In genomic region chr1:179951383-179952144, GRCh38 we compare ENCODE assay signal across 16 cellular contexts. TPM values are rescaled to one million over a fixed set of nuclear protein-coding genes. Genes with fewer than 3 reads are reported as not detected.
DNase-seq lines count a peak whose midpoint lies in the region; ATAC-seq and TF ChIP-seq lines count a peak whose summit lies in the region.
"Had no signal": no experiment of that assay in that cellular context is flagged by ENCODE, and none has a peak within 500 bp of the region (broad histone marks: within the 10 kb centered on the region; RNA-seq: fewer than 3 reads in every experiment).

No MANE protein-coding gene starts in this region.

- peak overlapping the region; percentile 93 for H3K27ac ChIP-seq in CD4-positive, CD25-positive, alpha-beta regulatory T cell (ENCODE audit: insufficient read depth, low read length, poor library complexity, severe bottlenecking)
- H3K27ac ChIP-seq in HEK293 (ENCODE audit: extremely low read depth, low read depth, low read length) (no peak overlapping the region), osteoblast (ENCODE audit: low read depth, low read length) (no peak overlapping the region)
- H3K27ac ChIP-seq: gastroesophageal sphincter, SK-N-MC, WERI-Rb-1 had no signal

- TF ChIP-seq CTCF in HEK293 (tag by site-specific recombination; IDR thresholded peaks at IDR 0.05): no peak
- TF ChIP-seq CTCF in osteoblast (IDR thresholded peaks at IDR 0.05; ENCODE audit: extremely low read depth, low read depth, low read length): no peak

- peaks cover 4% of the 10 kb centered on the region for H3K27me3 Mint-ChIP-seq in CD4-positive, CD25-positive, alpha-beta regulatory T cell
- no peaks in the 10 kb centered on the region for H3K27me3 Mint-ChIP-seq in T-cell
- no peaks in the 10 kb centered on the region for H3K27me3 Mint-ChIP-seq in naive thymus-derived CD8-positive, alpha-beta T cell

- H3K4me1 Mint-ChIP-seq in CD4-positive, CD25-positive, alpha-beta regulatory T cell: peaks cover 25 to 42% (median 32%) of the 10 kb centered on the region in 4 donors
- peaks cover 33 to 43% (median 40%) of the 10 kb centered on the region in 3 donors for H3K4me1 Mint-ChIP-seq in T-cell
- peaks cover 16 to 42% (median 36%) of the 10 kb centered on the region in 4 donors for H3K4me1 Mint-ChIP-seq in naive thymus-derived CD8-positive, alpha-beta T cell

- peaks cover 0 to 2% (median 0%) of the 10 kb centered on the region in 7 donors for H3K9me3 Mint-ChIP-seq in CD4-positive, CD25-positive, alpha-beta regulatory T cell
- no peaks in the 10 kb centered on the region for H3K9me3 Mint-ChIP-seq in T-cell
- no peaks in the 10 kb centered on the region for H3K9me3 Mint-ChIP-seq in naive thymus-derived CD8-positive, alpha-beta T cell

- ATAC-seq in CD4-positive, CD25-positive, alpha-beta regulatory T cell (ENCODE audit: low read depth in 2 of 2): no peak
- ATAC-seq in T-cell (replicated peaks in 1 of 4) (no peak), HG03565 (IDR thresholded peaks at IDR 0.05; ENCODE audit: unreplicated experiment) (no peak)
- ATAC-seq in naive thymus-derived CD8-positive, alpha-beta T cell: no peak
- ATAC-seq: gastroesophageal sphincter had no signal

- H2AFZ ChIP-seq in osteoblast (ENCODE audit: low read length): no peak overlapping the region

- no peak for DNase-seq in CD4-positive, CD25-positive, alpha-beta regulatory T cell
- no peak for DNase-seq in T-cell
- DNase-seq in naive thymus-derived CD8-positive, alpha-beta T cell: no peak
- no peak for DNase-seq in NCI-H128 (lab: John Stamatoyannopoulos, UW; ENCODE audit: unreplicated experiment)
- no peak for DNase-seq in NCI-H2107 (lab: John Stamatoyannopoulos, UW)
- no peak for DNase-seq in osteoblast (ENCODE audit: insufficient read length, low spot score, missing footprints)
- DNase-seq: amniotic stem cell; NCI-H1417; NK-92 treated with Interleukin-12 subunit alpha and Interleukin-12 subunit beta, amount 100 ng/mL, for 24 hours; stimulated activated CD4-positive, alpha-beta T cell treated with anti-CD3 and anti-CD28 coated beads, Interleukin-4, amount 100 ng/mL, for 4 hours; WERI-Rb-1 had no signal

- H3K4me3 Mint-ChIP-seq in CD4-positive, CD25-positive, alpha-beta regulatory T cell: peak overlapping the region in 2 of 4 donors; percentile 48 to 88
- H3K4me3 Mint-ChIP-seq in T-cell: peak overlapping the region in 1 of 3 donors; percentile 83
- H3K4me3 Mint-ChIP-seq in naive thymus-derived CD8-positive, alpha-beta T cell: peak overlapping the region in 3 of 10 donors; percentile 68 to 93 (median 88)

- CTCF ChIA-PET in HEK293 (lab: Yijun Ruan, JAX): interaction anchor here (1.0 to 1.4 kb wide), 2 partner anchors 13 to 56 kb away, joined by 3 read pairs; no protein-coding TSS in a partner anchor
- CTCF ChIA-PET in T-cell (lab: Charles Lee): interaction anchor here (0.8 to 1.4 kb wide), 2 partner anchors 21 to 22 kb away, joined by 3 to 8 read pairs; no protein-coding TSS in a partner anchor

- H3K9me3 ChIP-seq in CD4-positive, CD25-positive, alpha-beta regulatory T cell (ENCODE audit: control insufficient read depth in 2 of 2, low read length in 2 of 2): no peaks in the 10 kb centered on the region
- H3K9me3 ChIP-seq in HEK293 (ENCODE audit: control insufficient read depth, insufficient read depth, low read depth, low read length) (no peaks in the 10 kb centered on the region), osteoblast (ENCODE audit: low read depth, low read length) (no peaks in the 10 kb centered on the region)
- H3K9me3 ChIP-seq: gastroesophageal sphincter, HAP-1 had no signal

- peak overlapping the region; percentile 39 to 96 (median 87) for H3K27ac Mint-ChIP-seq in CD4-positive, CD25-positive, alpha-beta regulatory T cell
- peak overlapping the region; percentile 97 to 98 for H3K27ac Mint-ChIP-seq in T-cell
- peak overlapping the region; percentile 18 to 98 (median 95) for H3K27ac Mint-ChIP-seq in naive thymus-derived CD8-positive, alpha-beta T cell

- H3K36me3 Mint-ChIP-seq in CD4-positive, CD25-positive, alpha-beta regulatory T cell: no peaks in the 10 kb centered on the region
- no peaks in the 10 kb centered on the region for H3K36me3 Mint-ChIP-seq in T-cell
- no peaks in the 10 kb centered on the region for H3K36me3 Mint-ChIP-seq in naive thymus-derived CD8-positive, alpha-beta T cell

- H3K36me3 ChIP-seq in CD4-positive, CD25-positive, alpha-beta regulatory T cell (ENCODE audit: control insufficient read depth, insufficient read depth, low read length): no peaks in the 10 kb centered on the region
- no peaks in the 10 kb centered on the region for H3K36me3 ChIP-seq in HEK293 (ENCODE audit: control insufficient read depth in 2 of 2, insufficient read depth in 1 of 2, low read length in 2 of 2)
- H3K36me3 ChIP-seq in osteoblast (ENCODE audit: insufficient read depth, low read length): no peaks in the 10 kb centered on the region
- H3K36me3 ChIP-seq: gastroesophageal sphincter had no signal

- peaks cover 32% of the 10 kb centered on the region for H3K79me2 ChIP-seq in osteoblast (ENCODE audit: insufficient read depth, low read length)

- POLR2A ChIA-PET in HEK293 (lab: Yijun Ruan, JAX): no interaction called here
- POLR2A ChIA-PET in T-cell (lab: Charles Lee): no interaction called here
- POLR2A ChIA-PET in naive thymus-derived CD8-positive, alpha-beta T cell (lab: Charles Lee): interaction anchor here (0.6 to 7.0 kb wide), 3 partner anchors 11 to 833 kb away, joined by 3 to 140 read pairs (median 4); partner anchors contain the start of gene TOR1AIP1

- H3K27me3 ChIP-seq in CD4-positive, CD25-positive, alpha-beta regulatory T cell (ENCODE audit: control insufficient read depth, insufficient read depth, low read length): no peaks in the 10 kb centered on the region
- no peaks in the 10 kb centered on the region for H3K27me3 ChIP-seq in osteoblast (ENCODE audit: insufficient read depth, low read length)
- H3K27me3 ChIP-seq: gastroesophageal sphincter had no signal

- H4K20me1 ChIP-seq in osteoblast (ENCODE audit: insufficient read depth, low read length): peaks cover 13% of the 10 kb centered on the region

- H3K4me2 ChIP-seq in osteoblast (ENCODE audit: insufficient read depth, low read length): no peak overlapping the region

- H3K4me1 ChIP-seq in CD4-positive, CD25-positive, alpha-beta regulatory T cell (ENCODE audit: control insufficient read depth, insufficient read depth, low read length, poor library complexity, severe bottlenecking): peaks cover 28% of the 10 kb centered on the region
- H3K4me1 ChIP-seq in HEK293 (ENCODE audit: control insufficient read depth, insufficient read depth, low read length): no peaks in the 10 kb centered on the region
- H3K4me1 ChIP-seq in osteoblast (ENCODE audit: insufficient read depth, low read length): peaks cover 7% of the 10 kb centered on the region

- no peak overlapping the region for H3K4me3 ChIP-seq in CD4-positive, CD25-positive, alpha-beta regulatory T cell (ENCODE audit: low read depth, low read length)
- H3K4me3 ChIP-seq in HEK293 (ENCODE audit: low read depth, low read length): no peak overlapping the region
- no peak overlapping the region for H3K4me3 ChIP-seq in osteoblast (ENCODE audit: insufficient read depth, low read length)
- H3K4me3 ChIP-seq: gastroesophageal sphincter, HAP-1, SK-N-MC had no signal

TF ChIP-seq in HEK293, 187 proteins besides CTCF, POLR2A, EP300 and RAD21:
- TF ChIP-seq SALL2 (tag by site-specific recombination; IDR thresholded peaks at IDR 0.05; ENCODE audit: borderline replicate concordance): no peak
- TF ChIP-seq, protein P1, sequence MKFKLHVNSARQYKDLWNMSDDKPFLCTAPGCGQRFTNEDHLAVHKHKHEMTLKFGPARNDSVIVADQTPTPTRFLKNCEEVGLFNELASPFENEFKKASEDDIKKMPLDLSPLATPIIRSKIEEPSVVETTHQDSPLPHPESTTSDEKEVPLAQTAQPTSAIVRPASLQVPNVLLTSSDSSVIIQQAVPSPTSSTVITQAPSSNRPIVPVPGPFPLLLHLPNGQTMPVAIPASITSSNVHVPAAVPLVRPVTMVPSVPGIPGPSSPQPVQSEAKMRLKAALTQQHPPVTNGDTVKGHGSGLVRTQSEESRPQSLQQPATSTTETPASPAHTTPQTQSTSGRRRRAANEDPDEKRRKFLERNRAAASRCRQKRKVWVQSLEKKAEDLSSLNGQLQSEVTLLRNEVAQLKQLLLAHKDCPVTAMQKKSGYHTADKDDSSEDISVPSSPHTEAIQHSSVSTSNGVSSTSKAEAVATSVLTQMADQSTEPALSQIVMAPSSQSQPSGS (tag by site-specific recombination; IDR thresholded peaks at IDR 0.05; ENCODE audit: low read depth): peak; percentile 53

RNA-seq across cellular contexts. Expression of gene CEP350, which starts 3.0 kb away (rescaled TPM):
- 69.9 TPM for total RNA-seq in CD4-positive, CD25-positive, alpha-beta regulatory T cell
- polyA plus RNA-seq in CD4-positive, CD25-positive, alpha-beta regulatory T cell: 10 to 100 TPM; 20.4 to 29.4 (median 25.5) TPM
- total RNA-seq in T-cell (10 to 100 TPM; 62.1 to 81.3 (median 72.3) TPM), osteoblast (62.5 and 82.2 TPM in 2 replicates)
- 10 to 100 TPM; 85.3 to 86.6 TPM for total RNA-seq in naive thymus-derived CD8-positive, alpha-beta T cell
- 10 to 100 TPM; 20.2 to 52.0 (median 31.8) TPM for polyA plus RNA-seq in naive thymus-derived CD8-positive, alpha-beta T cell
